8 cellular contexts compared by ENCODE assay signal in the genomic region with DNA sequence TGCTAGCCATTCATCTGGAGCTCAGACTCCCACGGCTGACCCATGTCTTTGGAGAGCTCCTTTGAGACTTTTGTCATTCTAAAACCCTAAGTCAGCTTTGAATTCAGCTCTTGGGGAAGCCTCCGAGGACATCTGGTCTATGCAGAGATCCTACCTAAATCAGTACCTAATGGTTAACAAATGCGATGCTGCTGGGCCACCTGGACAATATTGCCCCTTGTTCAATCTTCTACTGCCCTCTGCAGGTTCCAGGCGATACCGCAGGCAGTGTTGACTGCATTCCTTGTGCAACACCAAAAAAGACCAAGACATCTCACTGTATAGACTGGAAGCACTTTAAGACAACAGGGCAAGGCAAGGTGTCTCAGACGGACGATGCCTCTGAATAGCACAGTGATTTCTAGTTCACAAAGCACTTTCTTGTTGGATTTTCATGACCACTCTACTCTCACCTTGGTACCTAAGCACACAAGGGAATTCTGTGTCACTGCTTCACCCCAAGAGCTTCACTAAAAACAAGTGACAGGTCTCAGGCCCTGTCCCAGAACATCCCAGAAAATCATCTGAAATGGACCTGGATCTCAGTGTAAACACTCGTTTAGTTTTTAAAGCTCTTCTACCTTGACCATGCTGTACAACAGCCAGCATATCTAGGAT.
DNase-seq lines count a peak whose midpoint lies in the region; FAIRE-seq and TF ChIP-seq lines count a peak whose summit lies in the region.

No MANE protein-coding gene starts in this region.

- H3K4me3 ChIP-seq in GM23248: no peak overlapping the region

- H4K20me1 ChIP-seq in GM23248 (ENCODE audit: insufficient read depth): no peaks in the 10 kb centered on the region

- DNase-seq in Daoy (ENCODE audit: low read depth): peak; percentile 84
- peak; percentile 84 for DNase-seq in GM23248
- peak; percentile 82 for DNase-seq in M059J (ENCODE audit: low read depth)
- peak; percentile 90 for DNase-seq in SK-MEL-5 (ENCODE audit: low read depth, low spot score)
- peak; percentile 89 for DNase-seq in activated naive CD4-positive, alpha-beta T cell treated with anti-CD3 and anti-CD28 coated beads for 36 hours
- DNase-seq in glutamatergic neuron: peak; percentile 89
- DNase-seq in progenitor cell of endocrine pancreas (ENCODE audit: low spot score, unreplicated experiment): peak; percentile 76
- DNase-seq in urothelium cell line (ENCODE audit: low spot score): peak; percentile 79

- no peaks in the 10 kb centered on the region for H3K36me3 ChIP-seq in GM23248 (ENCODE audit: low read depth)

- H3K27ac Mint-ChIP-seq in activated naive CD4-positive, alpha-beta T cell treated with anti-CD3 and anti-CD28 coated beads for 36 hours: no peak overlapping the region
- H3K27ac Mint-ChIP-seq in glutamatergic neuron (ENCODE audit: unreplicated experiment): no peak overlapping the region
- H3K27ac Mint-ChIP-seq in progenitor cell of endocrine pancreas: no peak overlapping the region

- H3K9me2 ChIP-seq in GM23248 (ENCODE audit: insufficient read depth): no peaks in the 10 kb centered on the region

- WGBS in GM23248 (ENCODE audit: low coverage in 1 of 2, low lambda C conversion rate in 2 of 2, missing lambda C conversion rate in 2 of 2), 2 experiments: 15 to 18% methylated on average over 8 of the region's 8 CpGs

- peak overlapping the region; percentile 26; the same call in 1 of the 2 replicates for H3K9ac ChIP-seq in GM23248

- H3K9me3 ChIP-seq in GM23248 (ENCODE audit: low read depth): no peaks in the 10 kb centered on the region

- peaks cover 45% of the 10 kb centered on the region for H3F3A ChIP-seq in GM23248 (ENCODE audit: insufficient read depth)

- TF ChIP-seq CTCF in glutamatergic neuron (IDR thresholded peaks at IDR 0.05; ENCODE audit: partially characterized antibody, unreplicated experiment) (peak; percentile 85), progenitor cell of endocrine pancreas (IDR thresholded peaks at IDR 0.05; ENCODE audit: unreplicated experiment) (peak; percentile 94)

- H3K4me1 ChIP-seq in GM23248 (ENCODE audit: insufficient read depth): peaks cover 48% of the 10 kb centered on the region

- peak overlapping the region; percentile 79 for H3K27ac ChIP-seq in GM23248

- no peaks in the 10 kb centered on the region for H3K27me3 ChIP-seq in GM23248 (replicated peaks; ENCODE audit: insufficient read depth)

- no peaks in the 10 kb centered on the region for H3K9me3 Mint-ChIP-seq in activated naive CD4-positive, alpha-beta T cell treated with anti-CD3 and anti-CD28 coated beads for 36 hours
- H3K9me3 Mint-ChIP-seq in glutamatergic neuron (ENCODE audit: unreplicated experiment) (peaks cover 2% of the 10 kb centered on the region), progenitor cell of endocrine pancreas (ENCODE audit: low read depth) (no peaks in the 10 kb centered on the region)

- no peaks in the 10 kb centered on the region for H3K79me2 ChIP-seq in GM23248 (ENCODE audit: insufficient read depth)

- no peaks in the 10 kb centered on the region for H3K4me1 Mint-ChIP-seq in activated naive CD4-positive, alpha-beta T cell treated with anti-CD3 and anti-CD28 coated beads for 36 hours (ENCODE audit: low read depth)
- H3K4me1 Mint-ChIP-seq in glutamatergic neuron (ENCODE audit: low read depth, unreplicated experiment) (peaks cover 4% of the 10 kb centered on the region), progenitor cell of endocrine pancreas (ENCODE audit: low read depth) (peaks cover 3% of the 10 kb centered on the region)

- no peak overlapping the region for H2AFZ ChIP-seq in GM23248

- H3K4me3 Mint-ChIP-seq in activated naive CD4-positive, alpha-beta T cell treated with anti-CD3 and anti-CD28 coated beads for 36 hours: no peak overlapping the region
- no peak overlapping the region for H3K4me3 Mint-ChIP-seq in glutamatergic neuron (ENCODE audit: unreplicated experiment)
- no peak overlapping the region for H3K4me3 Mint-ChIP-seq in progenitor cell of endocrine pancreas (ENCODE audit: low read depth)

- H3K27me3 Mint-ChIP-seq in activated naive CD4-positive, alpha-beta T cell treated with anti-CD3 and anti-CD28 coated beads for 36 hours (ENCODE audit: low read depth): no peaks in the 10 kb centered on the region
- peaks cover 2% of the 10 kb centered on the region for H3K27me3 Mint-ChIP-seq in glutamatergic neuron (ENCODE audit: unreplicated experiment)
- peaks cover 26% of the 10 kb centered on the region for H3K27me3 Mint-ChIP-seq in progenitor cell of endocrine pancreas

- CTCF ChIA-PET in activated naive CD4-positive, alpha-beta T cell treated with anti-CD3 and anti-CD28 coated beads for 36 hours (lab: Charles Lee): interaction anchor here (0.7 to 3.3 kb wide), 24 partner anchors 11 to 1169 kb away, joined by 3 to 31 read pairs (median 4); a partner anchor contains a TSS

- intact Hi-C loops in activated naive CD4-positive, alpha-beta T cell treated with anti-CD3 and anti-CD28 coated beads for 36 hours (cut with micrococcal nuclease): loop anchor here (1.0 to 10.0 kb wide), 7 partner anchors 99 to 1166 kb away; a partner anchor contains a TSS

- in situ Hi-C loops in GM23248 (cut with MboI) (loop anchor here (10.0 to 25.0 kb wide), 2 partner anchors 404 to 619 kb away; no protein-coding TSS in a partner anchor), SK-MEL-5 (cut with HindIII; ENCODE audit: low pct_unique_long_range_greater_than_20kb, low sequenced_read_pairs) (no loop called here)

- peak overlapping the region; percentile 6 for H3K4me2 ChIP-seq in GM23248 (ENCODE audit: unreplicated experiment)

- FAIRE-seq in urothelium cell line (lab: Jason Lieb, UNC): peak; percentile 86

- H3K36me3 Mint-ChIP-seq in activated naive CD4-positive, alpha-beta T cell treated with anti-CD3 and anti-CD28 coated beads for 36 hours (ENCODE audit: low read depth): no peaks in the 10 kb centered on the region
- H3K36me3 Mint-ChIP-seq in glutamatergic neuron (ENCODE audit: unreplicated experiment) (no peaks in the 10 kb centered on the region), progenitor cell of endocrine pancreas (ENCODE audit: insufficient read depth) (no peaks in the 10 kb centered on the region)
